ENCODE assay signal across 23 cellular contexts in the genomic region with DNA sequence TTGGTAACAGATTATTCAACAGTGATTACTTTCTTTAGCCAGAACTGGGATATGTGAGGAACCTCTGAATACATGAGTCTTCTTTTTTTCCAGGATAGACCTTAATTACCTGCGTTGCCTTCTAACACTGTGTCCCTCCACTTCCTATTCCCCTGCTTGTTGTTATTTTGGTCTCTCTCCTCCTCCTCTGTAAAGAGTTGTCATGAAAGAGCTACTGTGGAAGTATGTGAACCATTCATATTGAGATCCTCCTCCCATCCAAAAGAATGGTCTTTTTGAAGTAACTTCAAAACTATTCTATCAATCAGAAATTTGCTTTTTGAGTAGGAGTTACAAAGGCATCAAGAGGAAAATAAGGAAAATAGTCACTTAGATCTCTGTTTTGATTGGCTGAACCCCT.
DNase-seq lines count a peak whose midpoint lies in the region; ATAC-seq, FAIRE-seq and TF ChIP-seq lines count a peak whose summit lies in the region.
"Had no signal": no experiment of that assay in that cellular context is flagged by ENCODE, and none has a peak within 500 bp of the region (broad histone marks: within the 10 kb centered on the region; RNA-seq: fewer than 3 reads in every experiment).

No MANE protein-coding gene starts in this region.

- POLR2A ChIA-PET in H1 (lab: Charles Lee; ENCODE audit: partially characterized antibody), result no interaction called here
- POLR2A ChIA-PET in naive thymus-derived CD8-positive, alpha-beta T cell (lab: Charles Lee), result no interaction called here
- POLR2A ChIA-PET in PC-9 (lab: Charles Lee; ENCODE audit: unreplicated experiment), result no interaction called here

- DNase-seq in activated CD4-positive, alpha-beta T cell treated with anti-CD3 and anti-CD28 coated beads, Interleukin-2, amount 10 ng/mL, durations not matched to agents 24 days and 14 days, result peak; percentile 7
- DNase-seq in activated CD4-positive, alpha-beta T cell treated with anti-CD3 and anti-CD28 coated beads, Interleukin-2, amount 50 U/mL, for 1 hour, result no peak
- DNase-seq in H1 (ENCODE audit: low read depth in 1 of 2, low spot score in 2 of 2), result no peak
- DNase-seq in neural progenitor cell (ENCODE audit: low spot score), result no peak
- DNase-seq in naive thymus-derived CD8-positive, alpha-beta T cell, result no peak
- no peak for DNase-seq in PC-9
- DNase-seq: AML-193; CD4-positive, alpha-beta T cell; DMS153; DMS79; GDM1; GOT3; HCEC 1CT; KBM-7 had no signal

- no peak overlapping the region for H2BK15ac ChIP-seq in H1 (ENCODE audit: low read length)

- H2BK20ac ChIP-seq in H1 (ENCODE audit: low read length), result no peak overlapping the region

- TF ChIP-seq RAD21 in H1 (IDR thresholded peaks at IDR 0.05 in 1 of 2, conservative IDR thresholded peaks at IDR 0.05 in 1 of 2; ENCODE audit: low read depth in 2 of 2, low read length in 2 of 2), result no peak

- TF ChIP-seq CTCF in H1 (IDR thresholded peaks at IDR 0.05; ENCODE audit: control extremely low read depth in 1 of 3, insufficient read depth in 1 of 3, low read depth in 1 of 3, low read length in 3 of 3), result no peak
- TF ChIP-seq CTCF in neural progenitor cell (IDR thresholded peaks at IDR 0.05), result no peak
- TF ChIP-seq CTCF in PC-9 (conservative IDR thresholded peaks at IDR 0.05), result no peak

- H3K18ac ChIP-seq in H1 (ENCODE audit: extremely low read depth, low read length), result no peak overlapping the region

- no peak overlapping the region for H2AK5ac ChIP-seq in H1 (ENCODE audit: low read depth, low read length)

- no peak overlapping the region for H4K91ac ChIP-seq in H1 (replicated peaks; ENCODE audit: insufficient read length, low read length)

- H3K9me3 ChIP-seq in H1 (ENCODE audit: insufficient read depth in 2 of 2, low read depth in 1 of 2, low read length in 1 of 2) (peaks cover 7 to 10% of the 10 kb centered on the region in 2 experiments; a peak in 3 of 4 replicates), neural progenitor cell (ENCODE audit: low read depth) (no peaks in the 10 kb centered on the region), PC-9 (ENCODE audit: insufficient read depth, low read depth) (no peaks in the 10 kb centered on the region)
- H3K9me3 ChIP-seq: A549 had no signal

- H3K4me3 Mint-ChIP-seq in activated CD4-positive, alpha-beta T cell treated with anti-CD3 and anti-CD28 coated beads, Interleukin-2, amount 10 ng/mL, durations not matched to agents 24 days and 14 days, result no peak overlapping the region
- no peak overlapping the region for H3K4me3 Mint-ChIP-seq in neural progenitor cell
- H3K4me3 Mint-ChIP-seq in naive thymus-derived CD8-positive, alpha-beta T cell, result no peak overlapping the region
- H3K4me3 Mint-ChIP-seq: CD4-positive, alpha-beta T cell; IgD-negative memory B cell had no signal

- H2BK5ac ChIP-seq in H1 (ENCODE audit: low read depth, low read length), result no peak overlapping the region

- no peaks in the 10 kb centered on the region for H3K9me3 Mint-ChIP-seq in activated CD4-positive, alpha-beta T cell treated with anti-CD3 and anti-CD28 coated beads, Interleukin-2, amount 10 ng/mL, durations not matched to agents 24 days and 14 days
- H3K9me3 Mint-ChIP-seq in neural progenitor cell, result peaks cover 6% of the 10 kb centered on the region
- H3K9me3 Mint-ChIP-seq in naive thymus-derived CD8-positive, alpha-beta T cell, result peaks cover 0 to 10% (median 3%) of the 10 kb centered on the region in 9 donors
- H3K9me3 Mint-ChIP-seq: CD4-positive, alpha-beta T cell had no signal

- H3K4me1 ChIP-seq in H1 (replicated peaks in 1 of 4; ENCODE audit: control insufficient read depth in 3 of 4, insufficient read depth in 4 of 4, low read length in 3 of 4), result peaks cover 0 to 22% (median 13%) of the 10 kb centered on the region in 4 experiments; a peak in 5 of 7 replicates
- H3K4me1 ChIP-seq in neural progenitor cell, result peaks cover 37% of the 10 kb centered on the region
- H3K4me1 ChIP-seq in PC-9 (replicated peaks; ENCODE audit: insufficient read depth), result no peaks in the 10 kb centered on the region
- H3K4me1 ChIP-seq: A549 had no signal

- no peak overlapping the region for H3K27ac Mint-ChIP-seq in activated CD4-positive, alpha-beta T cell treated with anti-CD3 and anti-CD28 coated beads, Interleukin-2, amount 10 ng/mL, durations not matched to agents 24 days and 14 days
- peak overlapping the region; percentile 22 for H3K27ac Mint-ChIP-seq in neural progenitor cell
- no peak overlapping the region for H3K27ac Mint-ChIP-seq in naive thymus-derived CD8-positive, alpha-beta T cell
- H3K27ac Mint-ChIP-seq: CD4-positive, alpha-beta T cell; IgD-negative memory B cell had no signal

- H4K5ac ChIP-seq in H1 (ENCODE audit: insufficient read length, low read depth, low read length), result no peak overlapping the region

- H4K8ac ChIP-seq in H1 (ENCODE audit: extremely low read depth, insufficient read depth, low read length), result no peak overlapping the region

- WGBS in H1 (ENCODE audit: extremely low coverage in 1 of 2, insufficient coverage in 1 of 2, insufficient read length in 1 of 2, insufficient replicate concordance in 2 of 2, low coverage in 1 of 2, low lambda C conversion rate in 2 of 2, missing lambda C conversion rate in 1 of 2), 2 experiments, result 25% methylated on average over 1 of the region's 1 CpG; no CpG with 5 or more reads in 1 of the 2 experiments

- H3K79me2 ChIP-seq in H1 (ENCODE audit: control insufficient read depth in 1 of 2, insufficient read depth in 2 of 2, low read length in 2 of 2) (no peaks in the 10 kb centered on the region), neural progenitor cell (ENCODE audit: low read depth) (no peaks in the 10 kb centered on the region), PC-9 (ENCODE audit: low read depth) (no peaks in the 10 kb centered on the region)

- H3K14ac ChIP-seq in H1 (ENCODE audit: insufficient read length), result no peak overlapping the region

- CTCF ChIA-PET in H1 (lab: Charles Lee; ENCODE audit: partially characterized antibody) (no interaction called here), PC-9 (lab: Charles Lee) (no interaction called here)

- no peak for TF ChIP-seq EP300 in H1 (IDR thresholded peaks at IDR 0.05; ENCODE audit: borderline replicate concordance in 1 of 2, low read depth in 2 of 2, low read length in 2 of 2)

- H2BK120ac ChIP-seq in H1 (replicated peaks; ENCODE audit: low read depth, low read length), result no peak overlapping the region

- H3K27me3 ChIP-seq in H1 (replicated peaks in 1 of 4; ENCODE audit: control insufficient read depth in 3 of 4, extremely low read depth in 1 of 4, insufficient read depth in 3 of 4, low read length in 3 of 4) (no peaks in the 10 kb centered on the region), neural progenitor cell (no peaks in the 10 kb centered on the region), PC-9 (ENCODE audit: insufficient read depth, low read depth) (no peaks in the 10 kb centered on the region; the same call in 1 of the 2 replicates)

- H3K36me3 Mint-ChIP-seq in activated CD4-positive, alpha-beta T cell treated with anti-CD3 and anti-CD28 coated beads, Interleukin-2, amount 10 ng/mL, durations not matched to agents 24 days and 14 days (ENCODE audit: low read depth), result no peaks in the 10 kb centered on the region
- peaks cover 4% of the 10 kb centered on the region for H3K36me3 Mint-ChIP-seq in neural progenitor cell
- H3K36me3 Mint-ChIP-seq in naive thymus-derived CD8-positive, alpha-beta T cell, result no peaks in the 10 kb centered on the region
- H3K36me3 Mint-ChIP-seq: IgD-negative memory B cell had no signal

- intact Hi-C loops in activated CD4-positive, alpha-beta T cell treated with anti-CD3 and anti-CD28 coated beads, Interleukin-2, amount 10 ng/mL, durations not matched to agents 24 days and 14 days (cut with micrococcal nuclease), result no loop called here
- intact Hi-C loops in PC-9 (cut with micrococcal nuclease; ENCODE audit: unreplicated experiment), result no loop called here

- H3K23me2 ChIP-seq in H1 (ENCODE audit: low read depth, low read length), result no peaks in the 10 kb centered on the region

- H3K27me3 Mint-ChIP-seq in activated CD4-positive, alpha-beta T cell treated with anti-CD3 and anti-CD28 coated beads, Interleukin-2, amount 10 ng/mL, durations not matched to agents 24 days and 14 days, result no peaks in the 10 kb centered on the region
- H3K27me3 Mint-ChIP-seq in neural progenitor cell (ENCODE audit: insufficient read depth, low read depth), result peaks cover 5% of the 10 kb centered on the region
- H3K27me3 Mint-ChIP-seq in naive thymus-derived CD8-positive, alpha-beta T cell, result no peaks in the 10 kb centered on the region
- H3K27me3 Mint-ChIP-seq: CD4-positive, alpha-beta T cell; IgD-negative memory B cell had no signal

- no peak overlapping the region for H2BK12ac ChIP-seq in H1 (ENCODE audit: low read depth, low read length)

- peak overlapping the region; percentile 11; the same call in 1 of the 2 replicates for H2AFZ ChIP-seq in H1 (ENCODE audit: low read length)
- H2AFZ ChIP-seq in neural progenitor cell (replicated peaks), result no peak overlapping the region
- no peak overlapping the region for H2AFZ ChIP-seq in PC-9

- no peak overlapping the region for H3K23ac ChIP-seq in H1 (ENCODE audit: insufficient read length)

- H3K27ac ChIP-seq in H1 (ENCODE audit: low read depth, low read length), result no peak overlapping the region
- H3K27ac ChIP-seq in neural progenitor cell, result no peak overlapping the region
- H3K27ac ChIP-seq in PC-9, result no peak overlapping the region
- H3K27ac ChIP-seq: 22Rv1, A549, C4-2B, HL-60 had no signal

- no peaks in the 10 kb centered on the region for H3K79me1 ChIP-seq in H1 (ENCODE audit: low read depth, low read length)

- FAIRE-seq in H1 (lab: Jason Lieb, UNC), result peak; percentile 68
- FAIRE-seq: A549, GM12892, GM18507, HepG2 had no signal

- no peak overlapping the region for H3K4ac ChIP-seq in H1 (replicated peaks; ENCODE audit: insufficient read length, low read depth, low read length)

- H4K20me1 ChIP-seq in H1 (replicated peaks in 1 of 2; ENCODE audit: control insufficient read depth in 1 of 2, insufficient read depth in 2 of 2, low read length in 2 of 2) (no peaks in the 10 kb centered on the region), neural progenitor cell (ENCODE audit: low read depth) (no peaks in the 10 kb centered on the region), PC-9 (ENCODE audit: insufficient read depth) (no peaks in the 10 kb centered on the region)

- H3K9me2 ChIP-seq in PC-9 (ENCODE audit: insufficient read depth), result no peaks in the 10 kb centered on the region

- H3K4me3 ChIP-seq in H1 (ENCODE audit: extremely low read depth in 1 of 4, insufficient read depth in 2 of 4, low read depth in 3 of 4, low read length in 4 of 4) (no peak overlapping the region), neural progenitor cell (no peak overlapping the region), PC-9 (no peak overlapping the region)
- H3K4me3 ChIP-seq: A549 had no signal

- H3K9ac ChIP-seq in H1 (replicated peaks in 1 of 4; ENCODE audit: extremely low read depth in 1 of 4, low read depth in 3 of 4, low read length in 3 of 4) (no peak overlapping the region), neural progenitor cell (no peak overlapping the region)

- ATAC-seq in GM19467 (IDR thresholded peaks at IDR 0.05; ENCODE audit: unreplicated experiment), result no peak
- ATAC-seq in naive thymus-derived CD8-positive, alpha-beta T cell, result no peak
- ATAC-seq: A549, HepG2 had no signal

- no peak for TF ChIP-seq POLR2A in H1 (IDR thresholded peaks at IDR 0.05; ENCODE audit: control extremely low read depth in 1 of 2, low read depth in 2 of 2, low read length in 2 of 2)

- H3K36me3 ChIP-seq in H1 (ENCODE audit: control insufficient read depth in 2 of 4, insufficient read depth in 4 of 4, low read length in 3 of 4) (no peaks in the 10 kb centered on the region), neural progenitor cell (no peaks in the 10 kb centered on the region), PC-9 (ENCODE audit: low read depth) (no peaks in the 10 kb centered on the region)

- no peak overlapping the region for H3K56ac ChIP-seq in H1 (replicated peaks; ENCODE audit: insufficient read length, low read depth, low read length)

- no TSS peak for BruUV-seq in PC-9 (replicated peaks; lab: Mats Ljungman, UMichigan)

- H3K4me2 ChIP-seq in H1 (ENCODE audit: insufficient read depth in 1 of 2, low read depth in 2 of 2, low read length in 2 of 2) (peak overlapping the region; percentile 6 to 23; a peak in 1 of 4 replicates), neural progenitor cell (no peak overlapping the region), PC-9 (no peak overlapping the region)
- H3K4me2 ChIP-seq: A549 had no signal

- H3K4me1 Mint-ChIP-seq in activated CD4-positive, alpha-beta T cell treated with anti-CD3 and anti-CD28 coated beads, Interleukin-2, amount 10 ng/mL, durations not matched to agents 24 days and 14 days, result no peaks in the 10 kb centered on the region
- peaks cover 43% of the 10 kb centered on the region for H3K4me1 Mint-ChIP-seq in neural progenitor cell
- no peaks in the 10 kb centered on the region for H3K4me1 Mint-ChIP-seq in naive thymus-derived CD8-positive, alpha-beta T cell
- H3K4me1 Mint-ChIP-seq: IgD-negative memory B cell had no signal

- H3F3A ChIP-seq in neural progenitor cell (ENCODE audit: low read depth), result peaks cover 3% of the 10 kb centered on the region
- no peaks in the 10 kb centered on the region for H3F3A ChIP-seq in PC-9 (ENCODE audit: insufficient read depth, low read depth)

Comparison
In these comparisons a context has a peak if more than half of its experiments do, and no peak if none do; other contexts are left out.
1. H3K4me2 ChIP-seq: peak in H1 (2 of 2); none in neural progenitor cell (single experiment) and PC-9 (single experiment).